ENCODE assay signal across 8 cellular contexts in the genomic region with DNA sequence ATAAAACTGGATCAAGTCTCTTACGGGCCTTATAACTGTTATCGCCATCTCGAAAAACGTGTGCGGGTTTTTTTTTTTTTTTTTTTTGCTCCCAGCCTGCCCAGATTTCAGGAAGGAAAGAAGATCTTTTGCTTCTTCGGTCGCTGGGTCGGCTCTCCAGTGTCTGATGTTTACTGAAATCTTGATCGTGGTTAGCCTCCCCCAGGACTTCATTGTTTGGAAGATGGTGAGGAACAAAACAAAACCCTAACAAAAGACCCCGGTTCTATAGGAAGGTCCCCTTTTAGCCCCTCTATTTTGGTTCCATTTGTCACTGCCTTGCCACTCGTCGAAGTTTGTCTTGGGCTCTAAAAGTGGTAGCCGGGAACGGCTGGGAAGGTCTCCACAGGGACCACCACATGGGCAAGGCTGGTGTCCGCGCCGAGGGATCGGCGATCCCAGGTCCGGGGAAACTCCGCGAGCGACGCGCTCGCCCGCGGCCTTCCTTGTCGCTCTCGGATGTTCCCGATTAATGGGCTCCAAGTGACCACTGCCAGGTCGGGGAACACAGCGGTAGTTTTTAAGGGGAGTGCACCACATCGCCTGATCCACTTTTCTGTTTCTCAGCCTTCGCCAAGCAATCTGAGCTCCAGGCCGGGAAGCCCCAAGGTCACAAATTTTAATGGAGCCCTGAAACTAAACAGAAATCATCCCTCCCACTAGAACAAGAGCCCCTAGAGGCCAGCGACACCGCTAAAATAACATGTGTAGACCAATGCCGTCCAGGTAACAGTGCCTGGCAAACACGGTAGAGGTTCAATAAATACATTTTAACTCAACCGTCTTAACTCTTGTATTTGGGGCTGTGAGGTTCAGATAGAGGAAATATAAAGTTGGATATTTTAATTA. TPM values are rescaled to one million over a fixed set of nuclear protein-coding genes. Genes with fewer than 3 reads are reported as not detected.
DNase-seq lines count a peak whose midpoint lies in the region; ATAC-seq and TF ChIP-seq lines count a peak whose summit lies in the region.

No MANE protein-coding gene starts in this region.

- no peaks in the 10 kb centered on the region for H3K79me2 ChIP-seq in OCI-LY1 (ENCODE audit: insufficient read depth, low read length)

- H3K27ac Mint-ChIP-seq in activated T-cell treated with anti-CD3 and anti-CD28 coated beads, Interleukin-2, amount 50 U/mL, for 72 hours: peak overlapping the region; percentile 100

- peaks cover 16% of the 10 kb centered on the region for H3K4me1 ChIP-seq in OCI-LY1 (ENCODE audit: insufficient read depth, low read length, severe bottlenecking)
- peaks cover 0 to 16% (median 14%) of the 10 kb centered on the region in 4 donors for H3K4me1 ChIP-seq in esophagus muscularis mucosa
- peaks cover 9% of the 10 kb centered on the region for H3K4me1 ChIP-seq in suprapubic skin

- H3K27me3 ChIP-seq in HL-60 (ENCODE audit: insufficient read depth, poor library complexity, severe bottlenecking): no peaks in the 10 kb centered on the region
- H3K27me3 ChIP-seq in OCI-LY1 (ENCODE audit: insufficient read depth, low read length): no peaks in the 10 kb centered on the region
- no peaks in the 10 kb centered on the region for H3K27me3 ChIP-seq in esophagus muscularis mucosa
- H3K27me3 ChIP-seq in suprapubic skin: peaks cover 2% of the 10 kb centered on the region

- H3F3A ChIP-seq in OCI-LY1 (ENCODE audit: insufficient read depth, low read length): peaks cover 11% of the 10 kb centered on the region

- under 1% methylated on average over 41 of the region's 41 CpGs for WGBS in esophagus muscularis mucosa
- 0% methylated on average over 41 of the region's 41 CpGs for WGBS in suprapubic skin

- peak overlapping the region; percentile 88 to 93 for H3K4me3 Mint-ChIP-seq in activated T-cell treated with anti-CD3 and anti-CD28 coated beads, Interleukin-2, amount 50 U/mL, for 72 hours

- H3K9me3 Mint-ChIP-seq in activated T-cell treated with anti-CD3 and anti-CD28 coated beads, Interleukin-2, amount 50 U/mL, for 72 hours: peaks cover 0 to 2% of the 10 kb centered on the region in 2 donors

- intact Hi-C loops in esophagus muscularis mucosa (cut with DNase I): loop anchor here (2.0 to 5.0 kb wide), 3 partner anchors 26 to 86 kb away; a partner anchor contains a TSS

- H3K9ac ChIP-seq in OCI-LY1 (ENCODE audit: low read length): peak overlapping the region; percentile 80

- H3K36me3 ChIP-seq in OCI-LY1 (ENCODE audit: insufficient read depth, low read length) (peaks cover 17% of the 10 kb centered on the region), esophagus muscularis mucosa (peaks cover 0 to 14% (median 13%) of the 10 kb centered on the region in 4 donors), suprapubic skin (peaks cover 14% of the 10 kb centered on the region)

- no peaks in the 10 kb centered on the region for H3K27me3 Mint-ChIP-seq in activated T-cell treated with anti-CD3 and anti-CD28 coated beads, Interleukin-2, amount 50 U/mL, for 72 hours (ENCODE audit: low read depth)

- no peaks in the 10 kb centered on the region for H4K20me1 ChIP-seq in OCI-LY1 (ENCODE audit: insufficient read depth, low read length)

- peaks cover 3 to 5% of the 10 kb centered on the region in 2 donors for H3K36me3 Mint-ChIP-seq in activated T-cell treated with anti-CD3 and anti-CD28 coated beads, Interleukin-2, amount 50 U/mL, for 72 hours (ENCODE audit: insufficient read depth in 2 of 2)

- TF ChIP-seq POLR2A in esophagus muscularis mucosa (IDR thresholded peaks at IDR 0.05; ENCODE audit: low read depth) (no peak), suprapubic skin (IDR thresholded peaks at IDR 0.05) (no peak)

- peaks cover 27% of the 10 kb centered on the region for H3K4me1 Mint-ChIP-seq in activated T-cell treated with anti-CD3 and anti-CD28 coated beads, Interleukin-2, amount 50 U/mL, for 72 hours (ENCODE audit: low read depth)

- H3K4me3 ChIP-seq in HL-60 (replicated peaks; ENCODE audit: insufficient read depth, low read length) (peak overlapping the region; percentile 75), OCI-LY1 (ENCODE audit: low read depth, low read length, poor library complexity, severe bottlenecking) (peak overlapping the region; percentile 83), esophagus muscularis mucosa (peak overlapping the region; percentile 63 to 68 (median 66)), suprapubic skin (peak overlapping the region; percentile 67)

- H3K9me2 ChIP-seq in OCI-LY1 (ENCODE audit: low read depth, low read length): no peaks in the 10 kb centered on the region

- H2AFZ ChIP-seq in OCI-LY1 (ENCODE audit: low read length): peak overlapping the region; percentile 42; the same call in 1 of the 2 replicates

- DNase-seq in Ammon's horn (ENCODE audit: low spot score) (peak; percentile 58), HL-60 (ENCODE audit: low read depth in 1 of 2, low spot score in 1 of 2) (peak in 1 of 2 experiments; percentile 68), esophagus muscularis mucosa (ENCODE audit: extremely low spot score) (no peak), myocyte (ENCODE audit: low read depth) (peak; percentile 73), suprapubic skin (ENCODE audit: low spot score in 2 of 2) (peak in 1 of 2 donors; percentile 80)
- peak; percentile 54 to 55 for DNase-seq in activated T-cell treated with anti-CD3 and anti-CD28 coated beads, Interleukin-2, amount 50 U/mL, for 72 hours

- TF ChIP-seq EP300 in esophagus muscularis mucosa (IDR thresholded peaks at IDR 0.05) (no peak), suprapubic skin (IDR thresholded peaks at IDR 0.05) (no peak)

- no peak for TF ChIP-seq CTCF in HL-60 (IDR thresholded peaks at IDR 0.05; ENCODE audit: insufficient read depth, low read length)
- TF ChIP-seq CTCF in OCI-LY1 (IDR thresholded peaks at IDR 0.05; ENCODE audit: low read length): no peak
- peak; percentile 23 to 42 (median 29) for TF ChIP-seq CTCF in esophagus muscularis mucosa (IDR thresholded peaks at IDR 0.05)
- peak; percentile 17 to 19 for TF ChIP-seq CTCF in suprapubic skin (IDR thresholded peaks at IDR 0.05)

- H3K27ac ChIP-seq in HL-60 (replicated peaks) (peak overlapping the region; percentile 96), OCI-LY1 (ENCODE audit: low read depth, low read length, poor library complexity, severe bottlenecking) (peak overlapping the region; percentile 88), esophagus muscularis mucosa (replicated peaks in 1 of 4) (peak overlapping the region; percentile 89 to 98 (median 96)), suprapubic skin (peak overlapping the region; percentile 92)

- peak overlapping the region; percentile 73 for H3K4me2 ChIP-seq in OCI-LY1 (ENCODE audit: low read length)

- no peaks in the 10 kb centered on the region for H3K9me3 ChIP-seq in OCI-LY1 (ENCODE audit: low read length)
- H3K9me3 ChIP-seq in esophagus muscularis mucosa: no peaks in the 10 kb centered on the region
- H3K9me3 ChIP-seq in suprapubic skin: no peaks in the 10 kb centered on the region

- peak; percentile 7 for ATAC-seq in GM18873 (IDR thresholded peaks at IDR 0.05; ENCODE audit: low FRiP score, unreplicated experiment)
- ATAC-seq in activated T-cell treated with anti-CD3 and anti-CD28 coated beads, Interleukin-2, amount 50 U/mL, for 72 hours (replicated peaks in 1 of 2): peak; percentile 4 to 30

RNA-seq across cellular contexts. Expression of a gene that starts 27.0 kb away (rescaled TPM):
- 10 to 100 TPM; 50.7 to 51.1 TPM for total RNA-seq in activated T-cell treated with anti-CD3 and anti-CD28 coated beads, Interleukin-2, amount 50 U/mL, for 72 hours
- total RNA-seq in esophagus muscularis mucosa (10 to 100 TPM; 31.1 to 42.2 (median 36.0) TPM), myocyte (65.7 and 67.2 TPM in 2 replicates), suprapubic skin (10 to 100 TPM; 30.0 to 48.0 (median 40.2) TPM)
- 40.8 TPM for polyA plus RNA-seq in myocyte (2012)

Comparison
In these comparisons a context has a peak if more than half of its experiments do, and no peak if none do; other contexts are left out.
1. CTCF ChIP-seq: peak in esophagus muscularis mucosa (3 of 3) and suprapubic skin (2 of 2); none in HL-60 (single experiment) and OCI-LY1 (single experiment).
2. Peak in every context shown above with its lines, with median percentiles within 50 percentile points of each other: H3K27ac ChIP-seq and H3K4me3 ChIP-seq.